In genomic region chr19:56837492-56837891, GRCh38 we compare ENCODE assay signal across 8 cellular contexts. TPM values are rescaled to one million over a fixed set of nuclear protein-coding genes. Genes with fewer than 3 reads are reported as not detected.
A peak's percentile ranks its signal among the peaks of the same experiment; 100 is the strongest.
DNase-seq lines count a peak whose midpoint lies in the region; TF ChIP-seq lines count a peak whose summit lies in the region.

No MANE protein-coding gene starts in this region.

- H3K27me3 ChIP-seq in HUES6 (ENCODE audit: control insufficient read depth, insufficient read depth, low read length), result no peaks in the 10 kb centered on the region
- no peaks in the 10 kb centered on the region for H3K27me3 ChIP-seq in layer of hippocampus (ENCODE audit: control insufficient read depth, insufficient read depth, low read length)
- H3K27me3 ChIP-seq in subcutaneous abdominal adipose tissue (ENCODE audit: control insufficient read depth in 5 of 5, insufficient read depth in 4 of 5, low read length in 5 of 5), result no peaks in the 10 kb centered on the region

- H3K36me3 Mint-ChIP-seq in brain, result peaks cover 32% of the 10 kb centered on the region

- CTCF ChIA-PET in RWPE1 (lab: Yijun Ruan, JAX), result no interaction called here

- no peak for DNase-seq in hepatic stellate cell (ENCODE audit: low spot score)
- DNase-seq in RWPE1 (ENCODE audit: low spot score), result no peak
- no peak for DNase-seq in NCI-H774 (lab: John Stamatoyannopoulos, UW)
- DNase-seq in activated CD4-positive, alpha-beta T cell treated with anti-CD3 and anti-CD28 coated beads, Interleukin-2, amount 50 U/mL, for 1 hour, result no peak

- peaks cover 3 to 68% (median 24%) of the 10 kb centered on the region in 5 experiments for H3K9me3 Mint-ChIP-seq in brain

- POLR2A ChIA-PET in RWPE1 (lab: Yijun Ruan, JAX; ENCODE audit: low non-redundant PET), result no interaction called here

- H3K9ac ChIP-seq in HUES6 (ENCODE audit: low read length), result no peak overlapping the region
- H3K9ac ChIP-seq in subcutaneous abdominal adipose tissue (ENCODE audit: low read length in 5 of 5), result peak overlapping the region in 2 of 5 donors; percentile 6 to 39

- peak overlapping the region in 3 of 5 experiments; percentile 71 to 99 (median 94) for H3K27ac Mint-ChIP-seq in brain

- H3K27ac ChIP-seq in HUES6 (ENCODE audit: low read depth, low read length) (no peak overlapping the region), layer of hippocampus (ENCODE audit: low read depth, low read length) (peak overlapping the region; percentile 96), subcutaneous abdominal adipose tissue (ENCODE audit: low read depth, low read length) (peak overlapping the region; percentile 41), RWPE1 (no peak overlapping the region)

- H3K36me3 ChIP-seq in HUES6 (ENCODE audit: control insufficient read depth, insufficient read depth, low read length), result peaks cover 12% of the 10 kb centered on the region; the same call in 1 of the 2 replicates
- no peaks in the 10 kb centered on the region for H3K36me3 ChIP-seq in subcutaneous abdominal adipose tissue (ENCODE audit: control insufficient read depth in 5 of 5, insufficient read depth in 5 of 5, low read length in 5 of 5)

- H3K9me3 ChIP-seq in HUES6 (ENCODE audit: control insufficient read depth, insufficient read depth, low read depth, low read length) (peaks cover 73% of the 10 kb centered on the region), subcutaneous abdominal adipose tissue (ENCODE audit: control insufficient read depth in 5 of 5, low read length in 5 of 5) (peaks cover 0 to 17% (median 3%) of the 10 kb centered on the region in 5 donors)

- H3K4me1 ChIP-seq in HUES6 (ENCODE audit: control insufficient read depth, insufficient read depth, low read length) (no peaks in the 10 kb centered on the region), subcutaneous abdominal adipose tissue (ENCODE audit: control insufficient read depth in 5 of 5, insufficient read depth in 5 of 5, low read length in 5 of 5) (peaks cover 0 to 26% (median 24%) of the 10 kb centered on the region in 5 donors)

- H3K27me3 Mint-ChIP-seq in brain, result peaks cover 13% of the 10 kb centered on the region

- peak overlapping the region; percentile 79 for H3K4me3 ChIP-seq in HUES6 (ENCODE audit: low read depth, low read length)
- H3K4me3 ChIP-seq in subcutaneous abdominal adipose tissue (ENCODE audit: low read depth in 1 of 5, low read length in 5 of 5), result peak overlapping the region; percentile 68 to 78 (median 71)

- peak overlapping the region in 3 of 5 experiments; percentile 86 to 92 (median 90) for H3K4me3 Mint-ChIP-seq in brain

- peaks cover 34% of the 10 kb centered on the region for H3K4me1 Mint-ChIP-seq in brain

- TF ChIP-seq CTCF in brain (conservative IDR thresholded peaks at IDR 0.05) (peak; percentile 32 to 47), RWPE1 (conservative IDR thresholded peaks at IDR 0.05; ENCODE audit: low read depth) (no peak)

RNA-seq across cellular contexts. Expression of gene PEG3, which starts 3.0 kb away (rescaled TPM):
- 5.4 TPM for polyA plus RNA-seq in brain (ENCODE audit: insufficient read depth, low read depth, low replicate concordance)

RNA-seq across cellular contexts. Expression of gene ZIM2, which starts 3.0 kb away (rescaled TPM):
- polyA plus RNA-seq in brain (ENCODE audit: insufficient read depth, low read depth, low replicate concordance), result not detected

Comparison
In these comparisons a context has a peak if more than half of its experiments do, and no peak if none do; other contexts are left out.
1. H3K27ac ChIP-seq: peak in layer of hippocampus (single experiment) and subcutaneous abdominal adipose tissue (single experiment); none in HUES6 (single experiment) and RWPE1 (single experiment).